Comparison of ENCODE assay signal across 8 cellular contexts in the genomic region with DNA sequence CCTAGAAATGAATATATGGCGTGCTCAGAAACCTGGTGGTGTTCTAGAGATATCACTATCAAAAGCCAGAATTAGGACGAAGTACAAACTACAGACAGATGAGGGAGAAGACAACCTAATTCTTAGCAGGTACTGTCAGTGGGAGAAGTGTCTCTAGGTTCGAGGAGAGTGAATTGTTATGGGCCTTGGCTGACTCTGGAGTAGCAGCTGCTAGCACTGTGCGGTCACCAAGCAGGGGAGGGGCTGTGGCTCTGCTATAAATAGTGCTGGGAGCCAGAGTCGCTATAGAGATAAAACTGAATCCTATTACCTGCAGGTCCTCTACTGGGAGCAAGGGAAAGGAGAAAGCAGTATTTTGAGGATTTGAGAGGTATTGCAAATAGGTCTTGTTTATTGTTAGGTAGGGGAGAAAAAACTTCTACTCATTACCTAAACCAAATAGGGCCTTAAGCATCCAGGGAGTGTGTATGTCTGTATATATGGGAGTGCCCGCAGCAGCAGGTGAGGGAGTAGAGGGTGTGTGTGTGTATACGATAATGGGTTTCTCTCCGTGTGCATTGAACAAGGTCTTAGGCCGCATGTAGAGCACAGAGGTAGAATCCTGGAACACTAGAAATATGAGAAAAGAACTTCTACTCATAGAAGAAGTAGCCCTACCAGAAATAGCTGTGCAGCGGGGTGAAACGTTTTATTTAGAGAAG. TPM values are rescaled to one million over a fixed set of nuclear protein-coding genes. Genes with fewer than 3 reads are reported as not detected.
A peak's percentile ranks its signal among the peaks of the same experiment; 100 is the strongest.
DNase-seq lines count a peak whose midpoint lies in the region; ATAC-seq and TF ChIP-seq lines count a peak whose summit lies in the region.

No MANE protein-coding gene starts in this region.

- H3K36me3 Mint-ChIP-seq in activated CD4-positive, alpha-beta T cell treated with anti-CD3 and anti-CD28 coated beads, Interleukin-2, amount 10 ng/mL, durations not matched to agents 24 days and 14 days (ENCODE audit: low read depth), result peaks cover 30% of the 10 kb centered on the region
- peaks cover 40% of the 10 kb centered on the region for H3K36me3 Mint-ChIP-seq in effector memory CD8-positive, alpha-beta T cell (ENCODE audit: insufficient read depth)

- no peaks in the 10 kb centered on the region for H3K9me3 ChIP-seq in spleen

- no peaks in the 10 kb centered on the region for H3K27me3 ChIP-seq in spleen (replicated peaks in 1 of 7)

- peak overlapping the region in 5 of 8 donors; percentile 53 to 98 (median 98) for H3K27ac ChIP-seq in spleen

- H3K4me1 Mint-ChIP-seq in activated CD4-positive, alpha-beta T cell treated with anti-CD3 and anti-CD28 coated beads, Interleukin-2, amount 10 ng/mL, durations not matched to agents 24 days and 14 days, result peaks cover 40% of the 10 kb centered on the region
- peaks cover 38 to 42% of the 10 kb centered on the region in 2 donors for H3K4me1 Mint-ChIP-seq in effector memory CD8-positive, alpha-beta T cell (ENCODE audit: low read depth in 2 of 2)

- ATAC-seq in effector memory CD8-positive, alpha-beta T cell (replicated peaks), result no peak

- intact Hi-C loops in activated CD4-positive, alpha-beta T cell treated with anti-CD3 and anti-CD28 coated beads, Interleukin-2, amount 10 ng/mL, durations not matched to agents 24 days and 14 days (cut with micrococcal nuclease), result loop anchor here (5.0 kb wide), 1 partner anchor 40 kb away; no protein-coding TSS in a partner anchor
- intact Hi-C loops in spleen (cut with DNase I; ENCODE audit: low total_unique reads), result no loop called here

- H3K36me3 ChIP-seq in spleen, result peaks cover 0 to 36% (median 30%) of the 10 kb centered on the region in 6 donors

- H3K4me3 Mint-ChIP-seq in activated CD4-positive, alpha-beta T cell treated with anti-CD3 and anti-CD28 coated beads, Interleukin-2, amount 10 ng/mL, durations not matched to agents 24 days and 14 days, result peak overlapping the region; percentile 81
- H3K4me3 Mint-ChIP-seq in effector memory CD8-positive, alpha-beta T cell, result peak overlapping the region; percentile 79 to 89

- no peak overlapping the region for H3K27ac Mint-ChIP-seq in activated CD4-positive, alpha-beta T cell treated with anti-CD3 and anti-CD28 coated beads, Interleukin-2, amount 10 ng/mL, durations not matched to agents 24 days and 14 days
- peak overlapping the region; percentile 86 to 92 for H3K27ac Mint-ChIP-seq in effector memory CD8-positive, alpha-beta T cell

- no peaks in the 10 kb centered on the region for H3K9me3 Mint-ChIP-seq in activated CD4-positive, alpha-beta T cell treated with anti-CD3 and anti-CD28 coated beads, Interleukin-2, amount 10 ng/mL, durations not matched to agents 24 days and 14 days
- no peaks in the 10 kb centered on the region for H3K9me3 Mint-ChIP-seq in effector memory CD8-positive, alpha-beta T cell

- H3K4me1 ChIP-seq in spleen, result peaks cover 30 to 60% (median 51%) of the 10 kb centered on the region in 6 donors

- H3K4me3 ChIP-seq in spleen, result peak overlapping the region in 1 of 8 donors; percentile 93

- TF ChIP-seq POLR2A in spleen (IDR thresholded peaks at IDR 0.05), result no peak

- no peaks in the 10 kb centered on the region for H3K27me3 Mint-ChIP-seq in activated CD4-positive, alpha-beta T cell treated with anti-CD3 and anti-CD28 coated beads, Interleukin-2, amount 10 ng/mL, durations not matched to agents 24 days and 14 days
- no peaks in the 10 kb centered on the region for H3K27me3 Mint-ChIP-seq in effector memory CD8-positive, alpha-beta T cell

- peak; percentile 65 for DNase-seq in activated CD4-positive, alpha-beta T cell treated with anti-CD3 and anti-CD28 coated beads, Interleukin-2, amount 10 ng/mL, durations not matched to agents 24 days and 14 days
- DNase-seq in activated CD4-positive, alpha-beta T cell treated with anti-CD3 and anti-CD28 coated beads for 1 hour, result no peak
- DNase-seq in NCI-H345 (lab: John Stamatoyannopoulos, UW), result peak; percentile 60
- DNase-seq in effector memory CD8-positive, alpha-beta T cell, result no peak
- DNase-seq in spleen, result no peak
- no peak for DNase-seq in stimulated activated CD4-positive, alpha-beta T cell treated with anti-CD3 and anti-CD28 coated beads, Interleukin-2, amount 100 ng/mL, for 24 hours
- no peak for DNase-seq in stimulated activated CD4-positive, alpha-beta T cell treated with anti-CD3 and anti-CD28 coated beads, Interleukin-12 subunit alpha, Interleukin-12 subunit beta, amount 100 ng/mL, for 4 hours
- no peak for DNase-seq in kidney tubule cell (ENCODE audit: low spot score)

- WGBS in spleen, 5 donors, result 57 to 65% (median 60%) methylated on average over 11 of the region's 11 CpGs

- no peak for TF ChIP-seq CTCF in spleen (IDR thresholded peaks at IDR 0.05 in 8 of 11, conservative IDR thresholded peaks at IDR 0.05 in 3 of 11)

RNA-seq across cellular contexts. Expression of gene MADD, which starts 2.2 kb away (rescaled TPM):
- 78.5 and 80.7 TPM in 2 replicates for total RNA-seq in activated CD4-positive, alpha-beta T cell treated with anti-CD3 and anti-CD28 coated beads, Interleukin-2, amount 10 ng/mL, durations not matched to agents 24 days and 14 days
- 10 to 100 TPM; 53.6 to 82.4 (median 70.1) TPM for total RNA-seq in spleen
- polyA plus RNA-seq in spleen, result 10 to 100 TPM; 15.7 to 35.0 (median 26.1) TPM

RNA-seq across cellular contexts. Expression of gene NR1H3, which starts 14.3 kb away (rescaled TPM):
- total RNA-seq in activated CD4-positive, alpha-beta T cell treated with anti-CD3 and anti-CD28 coated beads, Interleukin-2, amount 10 ng/mL, durations not matched to agents 24 days and 14 days, result 7.6 and 15.4 TPM in 2 replicates
- 100 to 1,000 TPM in 5 of 7 donors, 10 to 100 TPM in 2; 59.1 to 129 (median 119) TPM for total RNA-seq in spleen
- 100 to 1,000 TPM; 136 to 227 (median 219) TPM for polyA plus RNA-seq in spleen

RNA-seq across cellular contexts. Expression of gene ACP2, which starts 23.5 kb away (rescaled TPM):
- total RNA-seq in activated CD4-positive, alpha-beta T cell treated with anti-CD3 and anti-CD28 coated beads, Interleukin-2, amount 10 ng/mL, durations not matched to agents 24 days and 14 days, result 24.8 and 27.6 TPM in 2 replicates
- 100 to 1,000 TPM in 2 of 7 donors, 10 to 100 TPM in 5; 43.9 to 113 (median 59.8) TPM for total RNA-seq in spleen
- polyA plus RNA-seq in spleen, result 10 to 100 TPM; 18.9 to 34.4 (median 19.9) TPM

RNA-seq across cellular contexts. Expression of gene DDB2, which starts 57.3 kb away (rescaled TPM):
- 148 and 157 TPM in 2 replicates for total RNA-seq in activated CD4-positive, alpha-beta T cell treated with anti-CD3 and anti-CD28 coated beads, Interleukin-2, amount 10 ng/mL, durations not matched to agents 24 days and 14 days
- total RNA-seq in spleen, result 10 to 100 TPM; 29.5 to 66.3 (median 42.5) TPM
- 100 to 1,000 TPM in 1 of 3 donors, 10 to 100 TPM in 2; 49.4 to 173 (median 72.7) TPM for polyA plus RNA-seq in spleen

Comparison
In these comparisons a context has a peak if more than half of its experiments do, and no peak if none do; other contexts are left out.
1. DNase-seq: peak in activated CD4-positive, alpha-beta T cell treated with anti-CD3 and anti-CD28 coated beads, Interleukin-2, amount 10 ng/mL, durations not matched to agents 24 days and 14 days (single experiment) and NCI-H345 (single experiment); none in activated CD4-positive, alpha-beta T cell treated with anti-CD3 and anti-CD28 coated beads for 1 hour (single experiment), effector memory CD8-positive, alpha-beta T cell (0 of 3), spleen (single experiment), stimulated activated CD4-positive, alpha-beta T cell treated with anti-CD3 and anti-CD28 coated beads, Interleukin-2, amount 100 ng/mL, for 24 hours (0 of 2), stimulated activated CD4-positive, alpha-beta T cell treated with anti-CD3 and anti-CD28 coated beads, Interleukin-12 subunit alpha, Interleukin-12 subunit beta, amount 100 ng/mL, for 4 hours (single experiment) and kidney tubule cell (single experiment).